In the genomic region with DNA sequence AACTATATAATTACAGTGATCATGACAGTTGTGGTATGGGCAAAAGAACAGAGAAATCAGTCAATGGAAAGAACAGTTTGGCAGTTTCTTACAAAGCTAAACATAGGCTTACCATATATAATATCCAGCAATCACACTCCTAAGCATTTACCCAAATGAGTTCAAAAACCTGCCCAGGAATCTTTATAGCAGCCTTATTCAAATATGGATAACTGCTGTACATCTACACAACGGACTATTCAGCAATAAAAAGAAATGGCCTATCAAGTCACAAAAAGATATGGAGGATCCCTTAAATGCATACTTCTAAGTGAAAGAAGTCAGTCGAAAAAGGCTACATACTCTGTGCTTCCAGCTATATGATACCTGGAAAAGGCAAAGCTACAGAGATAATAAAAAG, we compare ENCODE assay signal across 30 cellular contexts.
"Had no signal": no experiment of that assay in that cellular context is flagged by ENCODE, and none has a peak within 500 bp of the region (broad histone marks: within the 10 kb centered on the region; RNA-seq: fewer than 3 reads in every experiment).

No MANE protein-coding gene starts in this region.

- H3K27ac Mint-ChIP-seq: activated CD8-positive, alpha-beta memory T cell treated with anti-CD3 and anti-CD28 coated beads, Interleukin-2, amount 10 ng/mL, durations not matched to agents 7 days and 5 days; mesothelial cell of epicardium; stimulated activated naive CD8-positive, alpha-beta T cell treated with anti-CD3 and anti-CD28 coated beads, Interleukin-15, Interleukin-2, amounts not matched to agents 100 ng/mL and 50 ng/mL, for 24 hours; T-helper 2 cell treated with Interferon-gamma antibody and Interleukin-4, amounts not matched to agents 5 μg/mL and 100 μg/mL, for 36 hours had no signal

- ATAC-seq: activated CD8-positive, alpha-beta memory T cell treated with anti-CD3 and anti-CD28 coated beads, Interleukin-2, amount 10 ng/mL, durations not matched to agents 7 days and 5 days; activated naive CD4-positive, alpha-beta T cell treated with anti-CD3 and anti-CD28 coated beads, Interleukin-2, amount 50 U/mL, for 72 hours; body of pancreas; left ventricle myocardium superior; naive thymus-derived CD4-positive, alpha-beta T cell; pancreas; sciatic nerve; T-cell had no signal

- H3K4me1 ChIP-seq: prostate gland had no signal

- H3K4me3 ChIP-seq: adrenal gland, body of pancreas, hepatocyte, pancreas, prostate gland, skin epidermis, thoracic aorta had no signal

- H3K27ac ChIP-seq: adrenal gland, body of pancreas, epithelial cell of prostate, hepatocyte, pancreas, prostate gland, skin epidermis, thoracic aorta had no signal

- H3K4me3 Mint-ChIP-seq: activated CD8-positive, alpha-beta memory T cell treated with anti-CD3 and anti-CD28 coated beads, Interleukin-2, amount 10 ng/mL, durations not matched to agents 7 days and 5 days; mesothelial cell of epicardium; naive thymus-derived CD4-positive, alpha-beta T cell; neural crest cell; stimulated activated naive CD8-positive, alpha-beta T cell treated with anti-CD3 and anti-CD28 coated beads, Interleukin-15, Interleukin-2, amounts not matched to agents 100 ng/mL and 50 ng/mL, for 24 hours; T-cell; T-helper 2 cell treated with Interferon-gamma antibody and Interleukin-4, amounts not matched to agents 5 μg/mL and 100 μg/mL, for 36 hours had no signal

- H3K27me3 Mint-ChIP-seq: activated CD8-positive, alpha-beta memory T cell treated with anti-CD3 and anti-CD28 coated beads, Interleukin-2, amount 10 ng/mL, durations not matched to agents 7 days and 5 days; naive thymus-derived CD4-positive, alpha-beta T cell; stimulated activated naive CD8-positive, alpha-beta T cell treated with anti-CD3 and anti-CD28 coated beads, Interleukin-15, Interleukin-2, amounts not matched to agents 100 ng/mL and 50 ng/mL, for 24 hours; T-cell had no signal

- H3K4me2 ChIP-seq: hepatocyte had no signal

- H3K9me3 Mint-ChIP-seq: activated naive CD4-positive, alpha-beta T cell treated with anti-CD3 and anti-CD28 coated beads, Interleukin-2, amount 50 U/mL, for 72 hours; mesothelial cell of epicardium; neural crest cell; stimulated activated naive CD8-positive, alpha-beta T cell treated with anti-CD3 and anti-CD28 coated beads, Interleukin-15, Interleukin-2, amounts not matched to agents 100 ng/mL and 50 ng/mL, for 24 hours; T-cell; T-helper 2 cell treated with Interferon-gamma antibody and Interleukin-4, amounts not matched to agents 5 μg/mL and 100 μg/mL, for 36 hours had no signal

- H3K36me3 ChIP-seq: pancreas, prostate gland had no signal

- DNase-seq: activated CD4-positive, alpha-beta T cell treated with anti-CD3 and anti-CD28 coated beads for 4 hours; activated CD4-positive, alpha-beta T cell treated with anti-CD3 and anti-CD28 coated beads, Interleukin-2, amount 50 U/mL, for 48 hours; activated CD4-positive, CD25-positive, alpha-beta regulatory T cell; activated CD8-positive, alpha-beta memory T cell treated with anti-CD3 and anti-CD28 coated beads, Interleukin-2, amount 10 ng/mL, durations not matched to agents 7 days and 5 days; activated gamma-delta T cell treated with Interleukin-2 at 50 U/mL for 16 hours; adrenal gland; aorta; body of pancreas; effector CD8-positive, alpha-beta T cell; islet precursor cell; left ventricle myocardium superior; naive thymus-derived CD4-positive, alpha-beta T cell; nucleus accumbens; pancreas; retina; stimulated activated CD4-positive, alpha-beta T cell treated with anti-CD3 and anti-CD28 coated beads, Interleukin-12 subunit alpha, Interleukin-12 subunit beta, amount 100 ng/mL, for 4 hours; stimulated activated CD4-positive, alpha-beta T cell treated with anti-CD3 and anti-CD28 coated beads, Interleukin-4, amount 100 ng/mL, for 1 hour; T-cell; trophoblast cell had no signal

- H3K4me1 Mint-ChIP-seq: neural crest cell had no signal

- H3K9me3 ChIP-seq: adrenal gland, body of pancreas, pancreas, prostate gland, thoracic aorta had no signal

- H3K27me3 ChIP-seq: adrenal gland, body of pancreas, hepatocyte, pancreas had no signal
